25 cellular contexts compared by ENCODE assay signal in genomic region chr1:30882678-30883388, GRCh38. TPM values are rescaled to one million over a fixed set of nuclear protein-coding genes. Genes with fewer than 3 reads are reported as not detected.
DNase-seq lines count a peak whose midpoint lies in the region; ATAC-seq and TF ChIP-seq lines count a peak whose summit lies in the region.
"Had no signal": no experiment of that assay in that cellular context is flagged by ENCODE, and none has a peak within 500 bp of the region (broad histone marks: within the 10 kb centered on the region; RNA-seq: fewer than 3 reads in every experiment).

No MANE protein-coding gene starts in this region.

- no peaks in the 10 kb centered on the region for H3K4me1 Mint-ChIP-seq in activated T-helper 1 cell treated with anti-CD3 and anti-CD28 coated beads, Interleukin-12 subunit alpha, Interleukin-12 subunit beta, Interleukin-2, Interleukin-4 antibody, amounts not matched to agents 30 ng/mL and 10 ng/mL and 1 ng/mL, durations not matched to agents 14 hours and 24 hours and 36 hours (ENCODE audit: low read depth)

- peaks cover 34 to 61% (median 52%) of the 10 kb centered on the region in 10 experiments for H3K4me1 ChIP-seq in BLaER1 treated with 17β-estradiol and CSF1 and Interleukin-3, amounts not matched to agents 10 nM and 100 nM
- H3K4me1 ChIP-seq in gastroesophageal sphincter (peaks cover 8 to 95% (median 60%) of the 10 kb centered on the region in 3 donors), sigmoid colon (peaks cover 0 to 100% (median 95%) of the 10 kb centered on the region in 4 donors), trophoblast cell (ENCODE audit: control insufficient read depth in 1 of 2, insufficient read depth in 2 of 2, low read length in 2 of 2) (peaks cover 18 to 21% of the 10 kb centered on the region in 2 experiments)
- H3K4me1 ChIP-seq: psoas muscle had no signal

- H3K27me3 ChIP-seq in BLaER1 treated with 17β-estradiol and CSF1 and Interleukin-3, amounts not matched to agents 10 nM and 100 nM, result peaks cover 97 to 100% (median 100%) of the 10 kb centered on the region in 11 experiments
- no peaks in the 10 kb centered on the region for H3K27me3 ChIP-seq in gastroesophageal sphincter
- H3K27me3 ChIP-seq in sigmoid colon, result no peaks in the 10 kb centered on the region
- H3K27me3 ChIP-seq in trophoblast cell (ENCODE audit: insufficient read depth, low read length), result no peaks in the 10 kb centered on the region

- peaks cover 0 to 56% (median 0%) of the 10 kb centered on the region in 11 experiments; a peak in 6 of 22 replicates for H3K36me3 ChIP-seq in BLaER1 treated with 17β-estradiol and CSF1 and Interleukin-3, amounts not matched to agents 10 nM and 100 nM
- H3K36me3 ChIP-seq in gastroesophageal sphincter (no peaks in the 10 kb centered on the region), sigmoid colon (no peaks in the 10 kb centered on the region), trophoblast cell (ENCODE audit: control insufficient read depth in 1 of 2, insufficient read depth in 2 of 2, low read length in 2 of 2) (peaks cover 2 to 5% of the 10 kb centered on the region in 2 experiments)
- H3K36me3 ChIP-seq: thoracic aorta had no signal

- H4K12ac ChIP-seq in trophoblast cell (ENCODE audit: low read depth, low read length), result no peak overlapping the region

- peaks cover 2% of the 10 kb centered on the region for H3K79me2 ChIP-seq in trophoblast cell (ENCODE audit: control insufficient read depth, insufficient read depth, low read length, poor library complexity)

- H3K4ac ChIP-seq in trophoblast cell (ENCODE audit: low read depth, low read length), result no peak overlapping the region

- H3K36me3 Mint-ChIP-seq in activated T-helper 1 cell treated with anti-CD3 and anti-CD28 coated beads, Interleukin-12 subunit alpha, Interleukin-12 subunit beta, Interleukin-2, Interleukin-4 antibody, amounts not matched to agents 30 ng/mL and 10 ng/mL and 1 ng/mL, durations not matched to agents 14 hours and 24 hours and 36 hours (ENCODE audit: low read depth), result no peaks in the 10 kb centered on the region
- H3K36me3 Mint-ChIP-seq: IgD-negative memory B cell, naive B cell had no signal

- no peak overlapping the region for H2BK12ac ChIP-seq in trophoblast cell (ENCODE audit: low read length)

- WGBS in gastroesophageal sphincter (ENCODE audit: low coverage in 1 of 2), 2 donors, result 27 to 51% methylated on average over 9 to 12 of the region's 14 CpGs
- WGBS in sigmoid colon, 2 donors, result 84 to 88% methylated on average over 14 of the region's 14 CpGs
- WGBS in trophoblast cell (ENCODE audit: extremely low coverage, insufficient coverage, insufficient read length), result no CpG with 5 or more reads among the region's 14 CpGs

- no peak overlapping the region for H4K91ac ChIP-seq in trophoblast cell (ENCODE audit: low read depth, low read length)

- no peak for TF ChIP-seq CTCF in gastroesophageal sphincter (IDR thresholded peaks at IDR 0.05)
- TF ChIP-seq CTCF in sigmoid colon (IDR thresholded peaks at IDR 0.05), result no peak

- no peak overlapping the region for H2AFZ ChIP-seq in trophoblast cell (ENCODE audit: insufficient read depth, low read length, poor library complexity)
- H2AFZ ChIP-seq: GM23338 had no signal

- ATAC-seq in gastroesophageal sphincter (no peak), GM19397 (IDR thresholded peaks at IDR 0.05; ENCODE audit: unreplicated experiment) (no peak)
- ATAC-seq: activated CD4-positive, CD25-positive, alpha-beta regulatory T cell treated with anti-CD3 and anti-CD28 coated beads, Interleukin-2, amount 50 U/mL, for 24 hours; GM23338; Panc1; psoas muscle had no signal

- H4K8ac ChIP-seq in trophoblast cell (ENCODE audit: low read depth, low read length), result no peak overlapping the region

- TF ChIP-seq POLR2A in gastroesophageal sphincter (IDR thresholded peaks at IDR 0.05), result no peak
- TF ChIP-seq POLR2A in sigmoid colon (IDR thresholded peaks at IDR 0.05), result no peak

- H3K79me1 ChIP-seq in trophoblast cell (ENCODE audit: low read length), result peaks cover 10% of the 10 kb centered on the region

- H3K9me3 Mint-ChIP-seq in activated T-helper 1 cell treated with anti-CD3 and anti-CD28 coated beads, Interleukin-12 subunit alpha, Interleukin-12 subunit beta, Interleukin-2, Interleukin-4 antibody, amounts not matched to agents 30 ng/mL and 10 ng/mL and 1 ng/mL, durations not matched to agents 14 hours and 24 hours and 36 hours, result no peaks in the 10 kb centered on the region
- H3K9me3 Mint-ChIP-seq: GM23338, IgD-negative memory B cell had no signal

- TF ChIP-seq EP300 in gastroesophageal sphincter (IDR thresholded peaks at IDR 0.05) (no peak), sigmoid colon (IDR thresholded peaks at IDR 0.05) (no peak)

- H3K4me2 ChIP-seq in BLaER1 treated with 17β-estradiol and CSF1 and Interleukin-3, amounts not matched to agents 10 nM and 100 nM, result peak overlapping the region in 9 of 11 experiments; percentile 51 to 76 (median 69); a peak in 14 of 22 replicates
- no peak overlapping the region for H3K4me2 ChIP-seq in trophoblast cell (ENCODE audit: low read length)
- H3K4me2 ChIP-seq: GM23338 had no signal

- DNase-seq in activated T-helper 1 cell treated with anti-CD3 and anti-CD28 coated beads, Interleukin-12 subunit alpha, Interleukin-12 subunit beta, Interleukin-2, Interleukin-4 antibody, amounts not matched to agents 30 ng/mL and 10 ng/mL and 1 ng/mL, durations not matched to agents 14 hours and 24 hours and 36 hours (ENCODE audit: low spot score), result no peak
- DNase-seq in sigmoid colon, result no peak
- no peak for DNase-seq in trophoblast cell
- DNase-seq in GF-D8 (lab: John Stamatoyannopoulos, UW), result no peak
- DNase-seq: activated CD4-positive, alpha-beta T cell treated with anti-CD3 and anti-CD28 coated beads, Interleukin-2, amount 50 U/mL, for 48 hours; activated naive CD4-positive, alpha-beta T cell; activated T-cell treated with anti-CD3 and anti-CD28 coated beads, Interleukin-2, amount 50 U/mL, for 48 hours; COR-L47; naive B cell; NCI-H1694; NCI-H2171; NCI-H510A; psoas muscle; SHP77; small intestine; stimulated activated naive CD4-positive, alpha-beta T cell treated with Interleukin-2 at 50 U/mL for 16 hours had no signal

- intact Hi-C loops in activated T-helper 1 cell treated with anti-CD3 and anti-CD28 coated beads, Interleukin-12 subunit alpha, Interleukin-12 subunit beta, Interleukin-2, Interleukin-4 antibody, amounts not matched to agents 30 ng/mL and 10 ng/mL and 1 ng/mL, durations not matched to agents 14 hours and 24 hours and 36 hours (cut with micrococcal nuclease), result no loop called here
- intact Hi-C loops in sigmoid colon (cut with DNase I), result no loop called here

- H3K27ac ChIP-seq in BLaER1 treated with 17β-estradiol and CSF1 and Interleukin-3, amounts not matched to agents 10 nM and 100 nM, result no peak overlapping the region
- H3K27ac ChIP-seq in gastroesophageal sphincter, result peak overlapping the region in 3 of 4 donors; percentile 84 to 93 (median 84)
- H3K27ac ChIP-seq in sigmoid colon, result peak overlapping the region; percentile 78 to 95 (median 92)
- H3K27ac ChIP-seq in trophoblast cell (ENCODE audit: low read depth, low read length), result no peak overlapping the region
- H3K27ac ChIP-seq: C4-2B, psoas muscle, thoracic aorta had no signal

- peaks cover 5% of the 10 kb centered on the region for H3K27me3 Mint-ChIP-seq in activated T-helper 1 cell treated with anti-CD3 and anti-CD28 coated beads, Interleukin-12 subunit alpha, Interleukin-12 subunit beta, Interleukin-2, Interleukin-4 antibody, amounts not matched to agents 30 ng/mL and 10 ng/mL and 1 ng/mL, durations not matched to agents 14 hours and 24 hours and 36 hours (ENCODE audit: insufficient read depth)

- no peak overlapping the region for H2BK120ac ChIP-seq in trophoblast cell (ENCODE audit: insufficient read depth, low read length, poor library complexity)

- H2AK5ac ChIP-seq in trophoblast cell (ENCODE audit: low read length), result no peak overlapping the region

- H3K9ac ChIP-seq in BLaER1 treated with 17β-estradiol and CSF1 and Interleukin-3, amounts not matched to agents 10 nM and 100 nM, result no peak overlapping the region
- H3K9ac ChIP-seq in trophoblast cell (ENCODE audit: low read length), result no peak overlapping the region

- H3K4me3 Mint-ChIP-seq in activated T-helper 1 cell treated with anti-CD3 and anti-CD28 coated beads, Interleukin-12 subunit alpha, Interleukin-12 subunit beta, Interleukin-2, Interleukin-4 antibody, amounts not matched to agents 30 ng/mL and 10 ng/mL and 1 ng/mL, durations not matched to agents 14 hours and 24 hours and 36 hours, result no peak overlapping the region
- H3K4me3 Mint-ChIP-seq: GM23338 had no signal

- H3K14ac ChIP-seq in trophoblast cell (ENCODE audit: low read length), result no peak overlapping the region

- H4K20me1 ChIP-seq in BLaER1 treated with 17β-estradiol and CSF1 and Interleukin-3, amounts not matched to agents 10 nM and 100 nM, result peaks cover 48 to 100% (median 83%) of the 10 kb centered on the region in 11 experiments

- no peak overlapping the region for H3K18ac ChIP-seq in trophoblast cell (ENCODE audit: low read length)

- H3K9me3 ChIP-seq in BLaER1 treated with 17β-estradiol and CSF1 and Interleukin-3, amounts not matched to agents 10 nM and 100 nM (replicated peaks in 1 of 11), result no peaks in the 10 kb centered on the region
- H3K9me3 ChIP-seq in gastroesophageal sphincter (no peaks in the 10 kb centered on the region), sigmoid colon (no peaks in the 10 kb centered on the region), trophoblast cell (ENCODE audit: insufficient read depth, low read depth, low read length) (no peaks in the 10 kb centered on the region)
- H3K9me3 ChIP-seq: psoas muscle, thoracic aorta had no signal

- no peak overlapping the region for H3K4me3 ChIP-seq in BLaER1 treated with 17β-estradiol and CSF1 and Interleukin-3, amounts not matched to agents 10 nM and 100 nM
- H3K4me3 ChIP-seq in gastroesophageal sphincter (no peak overlapping the region), sigmoid colon (no peak overlapping the region), trophoblast cell (ENCODE audit: low read depth, low read length) (no peak overlapping the region)
- H3K4me3 ChIP-seq: GM23338, psoas muscle, thoracic aorta had no signal

- peak overlapping the region; percentile 14 for H3K27ac Mint-ChIP-seq in activated T-helper 1 cell treated with anti-CD3 and anti-CD28 coated beads, Interleukin-12 subunit alpha, Interleukin-12 subunit beta, Interleukin-2, Interleukin-4 antibody, amounts not matched to agents 30 ng/mL and 10 ng/mL and 1 ng/mL, durations not matched to agents 14 hours and 24 hours and 36 hours
- H3K27ac Mint-ChIP-seq: IgD-negative memory B cell had no signal

- H2BK5ac ChIP-seq in trophoblast cell (ENCODE audit: low read depth, low read length, poor library complexity), result no peak overlapping the region

- H3K23ac ChIP-seq in trophoblast cell (ENCODE audit: low read length), result no peak overlapping the region

RNA-seq across cellular contexts. Expression of gene SDC3, which starts 25.7 kb away (rescaled TPM):
- total RNA-seq in activated T-helper 1 cell treated with anti-CD3 and anti-CD28 coated beads, Interleukin-12 subunit alpha, Interleukin-12 subunit beta, Interleukin-2, Interleukin-4 antibody, amounts not matched to agents 30 ng/mL and 10 ng/mL and 1 ng/mL, durations not matched to agents 14 hours and 24 hours and 36 hours, result 0.26 and 0.34 TPM in 2 replicates
- total RNA-seq in gastroesophageal sphincter (100 to 1,000 TPM in 1 of 4 donors, 10 to 100 TPM in 3; 45.1 to 112 (median 52.6) TPM), sigmoid colon (10 to 100 TPM; 29.9 to 91.1 (median 50.7) TPM)
- polyA plus RNA-seq in sigmoid colon, result 10 to 100 TPM in 1 of 3 donors, 1 to 10 TPM in 2; 2.4 to 29.8 (median 6.5) TPM
- 64.9 and 65.2 TPM in 2 replicates for polyA plus RNA-seq in trophoblast cell (2013)
- polyA plus RNA-seq: IgD-negative memory B cell had no signal

Comparison
In these comparisons a context has a peak if more than half of its experiments do, and no peak if none do; other contexts are left out.
1. H3K27ac ChIP-seq: peak in gastroesophageal sphincter (3 of 4) and sigmoid colon (4 of 4); none in BLaER1 treated with 17β-estradiol and CSF1 and Interleukin-3, amounts not matched to agents 10 nM and 100 nM (0 of 11) and trophoblast cell (single experiment).
2. RNA of gene SDC3, which starts 25.7 kb away (total RNA-seq): 29.9 to 91.1 TPM in sigmoid colon and 45.1 to 112 TPM in gastroesophageal sphincter; 0.26 to 0.34 TPM in activated T-helper 1 cell treated with anti-CD3 and anti-CD28 coated beads, Interleukin-12 subunit alpha, Interleukin-12 subunit beta, Interleukin-2, Interleukin-4 antibody, amounts not matched to agents 30 ng/mL and 10 ng/mL and 1 ng/mL, durations not matched to agents 14 hours and 24 hours and 36 hours; every median in the first group is over 10 times any median in the second.